Comparison of ENCODE assay signal across 15 cellular contexts in genomic region chrX:96204928-96205327, GRCh38.
A peak's percentile ranks its signal among the peaks of the same experiment; 100 is the strongest.
DNase-seq lines count a peak whose midpoint lies in the region; ATAC-seq and TF ChIP-seq lines count a peak whose summit lies in the region.
"Had no signal": no experiment of that assay in that cellular context is flagged by ENCODE, and none has a peak within 500 bp of the region (broad histone marks: within the 10 kb centered on the region; RNA-seq: fewer than 3 reads in every experiment).

No MANE protein-coding gene starts in this region.

- intact Hi-C loops in left colon (cut with DNase I, micrococcal nuclease) (no loop called here), right lobe of liver (cut with DNase I) (no loop called here)
- intact Hi-C loops in activated CD8-positive, alpha-beta T cell treated with anti-CD3 and anti-CD28 coated beads for 36 hours (cut with micrococcal nuclease), result no loop called here

- no peaks in the 10 kb centered on the region for H3K36me3 ChIP-seq in right lobe of liver

- no peaks in the 10 kb centered on the region for H3K36me3 Mint-ChIP-seq in activated CD8-positive, alpha-beta T cell treated with anti-CD3 and anti-CD28 coated beads for 36 hours (ENCODE audit: low read depth)

- TF ChIP-seq CTCF in right lobe of liver (IDR thresholded peaks at IDR 0.05), result no peak
- TF ChIP-seq CTCF in activated CD8-positive, alpha-beta T cell treated with anti-CD3 and anti-CD28 coated beads for 36 hours (IDR thresholded peaks at IDR 0.05), result no peak

- ATAC-seq in left colon, result peak; percentile 89
- peak; percentile 95 to 98 (median 96) for ATAC-seq in right lobe of liver
- no peak for ATAC-seq in HG03097 (IDR thresholded peaks at IDR 0.05; ENCODE audit: low FRiP score, unreplicated experiment)
- ATAC-seq in activated CD8-positive, alpha-beta T cell treated with anti-CD3 and anti-CD28 coated beads for 36 hours, result no peak
- ATAC-seq: GM23338 had no signal

- DNase-seq in HuH-7 (ENCODE audit: low spot score), result peak; percentile 4
- peak in 1 of 2 donors; percentile 11 for DNase-seq in left colon
- DNase-seq in right lobe of liver, result no peak
- DNase-seq in stimulated activated CD4-positive, alpha-beta T cell treated with anti-CD3 and anti-CD28 coated beads, Interleukin-2, amount 100 ng/mL, for 48 hours, result no peak
- no peak for DNase-seq in activated T-cell treated with anti-CD3 and anti-CD28 coated beads for 4 hours
- no peak for DNase-seq in activated CD8-positive, alpha-beta T cell treated with anti-CD3 and anti-CD28 coated beads for 36 hours
- DNase-seq: ACHN; AML-193; CD4-positive, alpha-beta T cell; GDM1; HCEC 1CT had no signal

- no peaks in the 10 kb centered on the region for H3K9me3 ChIP-seq in right lobe of liver

- no peaks in the 10 kb centered on the region for H3K27me3 Mint-ChIP-seq in activated CD8-positive, alpha-beta T cell treated with anti-CD3 and anti-CD28 coated beads for 36 hours
- H3K27me3 Mint-ChIP-seq: CD4-positive, alpha-beta T cell had no signal

- CTCF ChIA-PET in activated CD8-positive, alpha-beta T cell treated with anti-CD3 and anti-CD28 coated beads for 36 hours (lab: Charles Lee), result no interaction called here

- H3K27me3 ChIP-seq in right lobe of liver, result no peaks in the 10 kb centered on the region

- no peak overlapping the region for H3K27ac Mint-ChIP-seq in activated CD8-positive, alpha-beta T cell treated with anti-CD3 and anti-CD28 coated beads for 36 hours
- H3K27ac Mint-ChIP-seq: CD4-positive, alpha-beta T cell; GM23338 had no signal

- H3K4me1 ChIP-seq in right lobe of liver, result peaks cover 0 to 4% (median 0%) of the 10 kb centered on the region in 4 donors

- H3K4me3 ChIP-seq in right lobe of liver, result no peak overlapping the region
- H3K4me3 ChIP-seq: GM23338 had no signal

- H3K9me3 Mint-ChIP-seq in activated CD8-positive, alpha-beta T cell treated with anti-CD3 and anti-CD28 coated beads for 36 hours, result no peaks in the 10 kb centered on the region
- H3K9me3 Mint-ChIP-seq: GM23338 had no signal

- no peak overlapping the region for H3K4me3 Mint-ChIP-seq in activated CD8-positive, alpha-beta T cell treated with anti-CD3 and anti-CD28 coated beads for 36 hours
- H3K4me3 Mint-ChIP-seq: CD4-positive, alpha-beta T cell; GM23338 had no signal

- no peaks in the 10 kb centered on the region for H3K4me1 Mint-ChIP-seq in activated CD8-positive, alpha-beta T cell treated with anti-CD3 and anti-CD28 coated beads for 36 hours (ENCODE audit: low read depth)
- H3K4me1 Mint-ChIP-seq: GM23338 had no signal

- POLR2A ChIA-PET in activated CD8-positive, alpha-beta T cell treated with anti-CD3 and anti-CD28 coated beads for 36 hours (lab: Charles Lee), result no interaction called here

- peak overlapping the region in 1 of 3 donors; percentile 4 for H3K27ac ChIP-seq in right lobe of liver
- H3K27ac ChIP-seq: C4-2B, KMS-11 had no signal

- TF ChIP-seq POLR2A in right lobe of liver (IDR thresholded peaks at IDR 0.05), result no peak

Comparison
In these comparisons a context has a peak if more than half of its experiments do, and no peak if none do; other contexts are left out.
1. ATAC-seq: peak in left colon (single experiment) and right lobe of liver (4 of 4); none in HG03097 (single experiment) and activated CD8-positive, alpha-beta T cell treated with anti-CD3 and anti-CD28 coated beads for 36 hours (single experiment).